1 cellular context compared by ENCODE assay signal in the genomic region with DNA sequence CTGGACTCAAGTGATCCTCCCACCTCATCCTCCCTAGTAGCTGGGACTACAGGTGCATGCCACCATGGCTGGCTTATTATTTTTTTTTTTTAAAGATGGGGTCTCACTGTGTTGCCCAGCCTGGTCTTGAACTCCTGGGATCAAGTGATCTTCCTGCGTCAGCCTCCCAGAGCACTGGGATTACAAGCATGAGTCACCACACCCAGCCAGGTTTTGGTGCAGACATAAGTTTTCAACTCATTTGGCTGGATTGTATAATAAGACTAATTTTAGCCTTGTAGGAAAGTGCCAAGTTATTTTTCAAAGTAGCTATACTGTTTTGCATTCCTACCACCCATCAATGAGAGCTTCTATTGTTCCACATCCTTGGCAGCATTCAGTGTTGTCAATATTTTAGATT.
TF ChIP-seq lines count a peak whose summit lies in the region.

No MANE protein-coding gene starts in this region.

TF ChIP-seq in IMR-90, 13 proteins besides CTCF, POLR2A, EP300 and RAD21:
- TF ChIP-seq BHLHE40 (IDR thresholded peaks at IDR 0.05; ENCODE audit: low read depth, low read length): no peak
- TF ChIP-seq MAFK (IDR thresholded peaks at IDR 0.05; ENCODE audit: low read depth, low read length): no peak
- TF ChIP-seq, protein P1, sequence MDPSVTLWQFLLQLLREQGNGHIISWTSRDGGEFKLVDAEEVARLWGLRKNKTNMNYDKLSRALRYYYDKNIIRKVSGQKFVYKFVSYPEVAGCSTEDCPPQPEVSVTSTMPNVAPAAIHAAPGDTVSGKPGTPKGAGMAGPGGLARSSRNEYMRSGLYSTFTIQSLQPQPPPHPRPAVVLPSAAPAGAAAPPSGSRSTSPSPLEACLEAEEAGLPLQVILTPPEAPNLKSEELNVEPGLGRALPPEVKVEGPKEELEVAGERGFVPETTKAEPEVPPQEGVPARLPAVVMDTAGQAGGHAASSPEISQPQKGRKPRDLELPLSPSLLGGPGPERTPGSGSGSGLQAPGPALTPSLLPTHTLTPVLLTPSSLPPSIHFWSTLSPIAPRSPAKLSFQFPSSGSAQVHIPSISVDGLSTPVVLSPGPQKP (IDR thresholded peaks at IDR 0.05; ENCODE audit: borderline replicate concordance, low read depth, low read length): no peak
- TF ChIP-seq FOS (IDR thresholded peaks at IDR 0.05; ENCODE audit: low read depth, low read length): no peak
- TF ChIP-seq, protein P2, sequence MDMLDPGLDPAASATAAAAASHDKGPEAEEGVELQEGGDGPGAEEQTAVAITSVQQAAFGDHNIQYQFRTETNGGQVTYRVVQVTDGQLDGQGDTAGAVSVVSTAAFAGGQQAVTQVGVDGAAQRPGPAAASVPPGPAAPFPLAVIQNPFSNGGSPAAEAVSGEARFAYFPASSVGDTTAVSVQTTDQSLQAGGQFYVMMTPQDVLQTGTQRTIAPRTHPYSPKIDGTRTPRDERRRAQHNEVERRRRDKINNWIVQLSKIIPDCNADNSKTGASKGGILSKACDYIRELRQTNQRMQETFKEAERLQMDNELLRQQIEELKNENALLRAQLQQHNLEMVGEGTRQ (IDR thresholded peaks at IDR 0.05; ENCODE audit: low read depth, low read length): no peak
- no peak for TF ChIP-seq SMC3 (IDR thresholded peaks at IDR 0.05; ENCODE audit: low read depth, low read length)
- TF ChIP-seq CHD1 (IDR thresholded peaks at IDR 0.05; ENCODE audit: low read depth, low read length): no peak
- no peak for TF ChIP-seq NFE2L2 (IDR thresholded peaks at IDR 0.05; ENCODE audit: low read depth, low read length)
